Comparison of ENCODE assay signal across 24 cellular contexts in the genomic region with DNA sequence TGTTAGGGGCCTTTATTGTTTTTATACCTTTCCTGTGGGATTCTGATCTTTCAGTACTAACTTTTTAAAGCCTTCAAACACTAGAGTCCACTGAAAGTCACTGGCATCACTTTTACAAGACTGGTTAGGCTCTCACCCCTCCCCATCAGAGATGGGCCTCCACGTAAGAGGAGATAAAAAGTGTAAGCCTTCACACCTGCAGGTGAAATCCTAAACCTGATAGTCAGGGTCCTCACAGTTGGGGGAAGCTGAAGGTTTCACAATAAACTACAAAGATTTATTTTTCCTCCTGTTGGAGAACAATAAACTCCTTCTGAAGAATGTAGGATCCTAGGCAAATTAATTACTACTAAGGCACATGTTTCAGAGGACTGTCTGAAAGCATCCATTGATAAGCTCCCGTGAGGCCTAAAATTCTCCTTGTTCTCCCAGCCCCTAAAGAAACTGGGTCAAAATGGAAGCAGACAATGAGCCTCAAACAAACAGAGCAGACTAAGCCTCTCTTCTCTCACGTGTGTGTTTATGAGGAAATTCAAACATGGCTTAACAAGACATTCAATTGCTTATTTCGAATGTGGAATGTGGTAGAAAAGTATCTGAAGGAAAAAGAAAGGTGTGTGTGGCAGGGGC.
"Had no signal": no experiment of that assay in that cellular context is flagged by ENCODE, and none has a peak within 500 bp of the region (broad histone marks: within the 10 kb centered on the region; RNA-seq: fewer than 3 reads in every experiment).

No MANE protein-coding gene starts in this region.

- ATAC-seq: activated CD4-positive, CD25-positive, alpha-beta regulatory T cell treated with anti-CD3 and anti-CD28 coated beads, Interleukin-2, amount 50 U/mL, for 24 hours; foreskin keratinocyte; heart right ventricle; left lung; stimulated activated naive B cell treated with anti-CD40 and anti-IgM and Interleukin-4, amounts not matched to agents 10 μg/mL and 1 μg/mL and 100 μg/mL, for 72 hours had no signal

- H3K4me3 ChIP-seq: esophagus muscularis mucosa, heart right ventricle, left lung, lung, ovary, prostate gland, stomach, thyroid gland had no signal

- H3K27me3 ChIP-seq: brain microvascular endothelial cell, esophagus muscularis mucosa, foreskin keratinocyte, heart right ventricle, left lung, ovary, stomach, thyroid gland had no signal

- DNase-seq: activated CD4-positive, alpha-beta T cell treated with anti-CD3 and anti-CD28 coated beads for 48 hours; activated CD4-positive, alpha-beta T cell treated with anti-CD3 and anti-CD28 coated beads, Interleukin-2, amount 50 U/mL, for 48 hours; activated CD8-positive, alpha-beta memory T cell treated with anti-CD3 and anti-CD28 coated beads for 24 hours; activated effector memory CD4-positive, alpha-beta T cell treated with Interleukin-2 at 50 U/mL for 16 hours; activated naive CD4-positive, alpha-beta T cell treated with anti-CD3 and anti-CD28 coated beads, Interleukin-2, amount 10 ng/mL, durations not matched to agents 7 days and 5 days; amniotic stem cell; brain microvascular endothelial cell; central memory CD4-positive, alpha-beta T cell; foreskin keratinocyte; heart right ventricle; kidney glomerular epithelial cell; left lung; ovary; stimulated activated CD4-positive, alpha-beta T cell treated with anti-CD3 and anti-CD28 coated beads, Interleukin-15, amount 100 ng/mL, for 24 hours; stimulated activated CD4-positive, alpha-beta T cell treated with anti-CD3 and anti-CD28 coated beads, Interleukin-2, amount 100 ng/mL, for 24 hours; stimulated activated naive B cell treated with anti-CD40 and anti-IgM and Interleukin-4, amounts not matched to agents 10 μg/mL and 1 μg/mL and 100 μg/mL, for 72 hours; stomach; thyroid gland had no signal

- H3K4me1 Mint-ChIP-seq: activated naive CD4-positive, alpha-beta T cell treated with anti-CD3 and anti-CD28 coated beads, Interleukin-2, amount 10 ng/mL, durations not matched to agents 7 days and 5 days; nephron; stimulated activated naive B cell treated with anti-CD40 and anti-IgM and Interleukin-4, amounts not matched to agents 10 μg/mL and 1 μg/mL and 100 μg/mL, for 72 hours had no signal

- H3K4me1 ChIP-seq: esophagus muscularis mucosa, foreskin keratinocyte, heart right ventricle, left lung, prostate gland, stomach had no signal

- H3K9me3 ChIP-seq: esophagus muscularis mucosa, heart right ventricle, left lung, ovary, prostate gland, stomach, thyroid gland had no signal

- H3K9me3 Mint-ChIP-seq: activated naive CD4-positive, alpha-beta T cell treated with anti-CD3 and anti-CD28 coated beads, Interleukin-2, amount 10 ng/mL, durations not matched to agents 7 days and 5 days had no signal

- H3K36me3 Mint-ChIP-seq: activated naive CD4-positive, alpha-beta T cell treated with anti-CD3 and anti-CD28 coated beads, Interleukin-2, amount 10 ng/mL, durations not matched to agents 7 days and 5 days had no signal

- H3K27ac ChIP-seq: brain microvascular endothelial cell, esophagus muscularis mucosa, foreskin keratinocyte, heart right ventricle, left lung, ovary, prostate gland, stomach, thyroid gland, VCaP had no signal

- H3K27ac Mint-ChIP-seq: activated naive CD4-positive, alpha-beta T cell treated with anti-CD3 and anti-CD28 coated beads, Interleukin-2, amount 10 ng/mL, durations not matched to agents 7 days and 5 days; nephron; stimulated activated naive B cell treated with anti-CD40 and anti-IgM and Interleukin-4, amounts not matched to agents 10 μg/mL and 1 μg/mL and 100 μg/mL, for 72 hours had no signal

- H3K36me3 ChIP-seq: brain microvascular endothelial cell, esophagus muscularis mucosa, heart right ventricle, left lung, ovary, prostate gland, stomach, thyroid gland had no signal

- H3K27me3 Mint-ChIP-seq: activated naive CD4-positive, alpha-beta T cell treated with anti-CD3 and anti-CD28 coated beads, Interleukin-2, amount 10 ng/mL, durations not matched to agents 7 days and 5 days had no signal

- H3K4me3 Mint-ChIP-seq: activated naive CD4-positive, alpha-beta T cell treated with anti-CD3 and anti-CD28 coated beads, Interleukin-2, amount 10 ng/mL, durations not matched to agents 7 days and 5 days; nephron; stimulated activated naive B cell treated with anti-CD40 and anti-IgM and Interleukin-4, amounts not matched to agents 10 μg/mL and 1 μg/mL and 100 μg/mL, for 72 hours had no signal
